In the genomic region with DNA sequence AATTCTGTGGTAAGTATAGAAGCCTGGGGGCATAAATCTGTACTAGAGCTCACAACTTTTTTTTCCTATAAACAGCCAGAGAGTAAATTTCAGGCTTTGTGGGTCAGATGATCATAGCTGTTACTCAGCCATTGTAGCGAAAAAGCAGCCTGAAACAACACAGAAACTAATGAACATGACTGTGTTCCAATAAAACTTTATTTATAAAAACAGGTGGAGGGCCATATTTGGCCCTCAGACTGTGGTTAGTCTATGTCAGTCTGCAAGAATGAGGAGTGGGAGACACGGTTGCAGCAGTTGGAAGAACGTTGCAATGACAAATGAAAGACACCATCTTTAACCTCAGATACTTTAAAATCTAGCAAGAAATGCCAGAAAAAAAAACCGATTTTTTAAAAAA, we compare ENCODE assay signal across 28 cellular contexts.
"Had no signal": no experiment of that assay in that cellular context is flagged by ENCODE, and none has a peak within 500 bp of the region (broad histone marks: within the 10 kb centered on the region; RNA-seq: fewer than 3 reads in every experiment).

No MANE protein-coding gene starts in this region.

- H3K36me3 Mint-ChIP-seq: stimulated activated memory B cell treated with anti-CD40 and anti-IgM and Interleukin-4, amounts not matched to agents 10 μg/mL and 1 μg/mL and 100 μg/mL, for 72 hours; stimulated activated naive B cell treated with anti-CD40 and anti-IgM and Interleukin-4, amounts not matched to agents 10 μg/mL and 1 μg/mL and 100 μg/mL, for 72 hours had no signal

- DNase-seq: stimulated activated CD4-positive, alpha-beta T cell treated with anti-CD3 and anti-CD28 coated beads, Interleukin-2, amount 100 ng/mL, for 24 hours; stimulated activated CD4-positive, alpha-beta T cell treated with anti-CD3 and anti-CD28 coated beads, Interleukin-2, amount 100 ng/mL, for 48 hours; stimulated activated CD4-positive, alpha-beta T cell treated with anti-CD3 and anti-CD28 coated beads, Interleukin-4, amount 100 ng/mL, for 1 hour; stimulated activated CD4-positive, alpha-beta T cell treated with anti-CD3 and anti-CD28 coated beads, Interleukin-4, amount 100 ng/mL, for 24 hours; stimulated activated CD4-positive, alpha-beta T cell treated with anti-CD3 and anti-CD28 coated beads, Interleukin-4, amount 100 ng/mL, for 4 hours; stimulated activated CD8-positive, alpha-beta memory T cell treated with anti-CD3 and anti-CD28 coated beads, Interleukin-4, amount 100 ng/mL, for 48 hours; stimulated activated naive B cell treated with anti-CD40 and anti-IgM and Interleukin-4, amounts not matched to agents 10 μg/mL and 1 μg/mL and 100 μg/mL, for 72 hours; stimulated activated naive CD4-positive, alpha-beta T cell; stimulated activated naive CD4-positive, alpha-beta T cell treated with Interleukin-2 at 50 U/mL for 16 hours; stimulated activated naive CD8-positive, alpha-beta T cell treated with anti-CD3 and anti-CD28 coated beads, Interleukin-15, amount 100 ng/mL, for 72 hours; stimulated activated naive CD8-positive, alpha-beta T cell treated with anti-CD3 and anti-CD28 coated beads, Interleukin-15, Interleukin-2, amounts not matched to agents 100 U/mL and 50 U/mL, for 24 hours; stomach; substantia nigra; testis; thyroid gland; tibial artery; transverse colon; trophoblast cell; upper lobe of left lung; upper lobe of right lung; uterus had no signal

- H3K36me3 ChIP-seq: stomach, suprapubic skin, thoracic aorta, thyroid gland, tibial artery, tibial nerve, transverse colon, upper lobe of left lung, upper lobe of right lung, uterus, vagina had no signal

- H3K9me3 ChIP-seq: stomach, suprapubic skin, testis, thoracic aorta, thyroid gland, tibial artery, tibial nerve, transverse colon, upper lobe of left lung, upper lobe of right lung, uterus, vagina had no signal

- H3K4me1 Mint-ChIP-seq: stimulated activated memory B cell treated with anti-CD40 and anti-IgM and Interleukin-4, amounts not matched to agents 10 μg/mL and 1 μg/mL and 100 μg/mL, for 72 hours had no signal

- H3K27me3 ChIP-seq: stomach, suprapubic skin, testis, thyroid gland, tibial artery, tibial nerve, transverse colon, upper lobe of left lung, upper lobe of right lung, uterus, vagina had no signal

- H3K4me3 ChIP-seq: stomach, suprapubic skin, testis, thoracic aorta, thyroid gland, tibial artery, tibial nerve, transverse colon, upper lobe of left lung, upper lobe of right lung, uterus, vagina had no signal

- H3K9me3 Mint-ChIP-seq: stimulated activated memory B cell treated with anti-CD40 and anti-IgM and Interleukin-4, amounts not matched to agents 10 μg/mL and 1 μg/mL and 100 μg/mL, for 72 hours; stimulated activated naive CD8-positive, alpha-beta T cell treated with anti-CD3 and anti-CD28 coated beads, Interleukin-15, amount 100 ng/mL, for 72 hours; stimulated activated naive CD8-positive, alpha-beta T cell treated with anti-CD3 and anti-CD28 coated beads, Interleukin-15, Interleukin-2, amounts not matched to agents 100 ng/mL and 50 ng/mL, for 24 hours had no signal

- H3K27ac Mint-ChIP-seq: stimulated activated memory B cell treated with anti-CD40 and anti-IgM and Interleukin-4, amounts not matched to agents 10 μg/mL and 1 μg/mL and 100 μg/mL, for 72 hours; stimulated activated naive B cell treated with anti-CD40 and anti-IgM and Interleukin-4, amounts not matched to agents 10 μg/mL and 1 μg/mL and 100 μg/mL, for 72 hours; stimulated activated naive CD8-positive, alpha-beta T cell treated with anti-CD3 and anti-CD28 coated beads, Interleukin-15, amount 100 ng/mL, for 72 hours; stimulated activated naive CD8-positive, alpha-beta T cell treated with anti-CD3 and anti-CD28 coated beads, Interleukin-15, Interleukin-2, amounts not matched to agents 100 ng/mL and 50 ng/mL, for 24 hours had no signal

- H3K27ac ChIP-seq: stomach, suprapubic skin, testis, thoracic aorta, thyroid gland, tibial artery, tibial nerve, transverse colon, upper lobe of left lung, upper lobe of right lung, uterus, vagina had no signal

- FAIRE-seq: urothelium cell line had no signal

- H3K4me1 ChIP-seq: stomach, suprapubic skin, testis, tibial artery, tibial nerve, transverse colon, upper lobe of left lung, upper lobe of right lung, uterus, vagina had no signal

- ATAC-seq: stimulated activated memory B cell treated with anti-CD40 and anti-IgM and Interleukin-4, amounts not matched to agents 10 μg/mL and 1 μg/mL and 100 μg/mL, for 72 hours; stimulated activated naive B cell treated with anti-CD40 and anti-IgM and Interleukin-4, amounts not matched to agents 10 μg/mL and 1 μg/mL and 100 μg/mL, for 72 hours; stimulated activated naive CD8-positive, alpha-beta T cell treated with anti-CD3 and anti-CD28 coated beads, Interleukin-15, amount 100 ng/mL, for 72 hours; stimulated activated naive CD8-positive, alpha-beta T cell treated with anti-CD3 and anti-CD28 coated beads, Interleukin-15, Interleukin-2, amounts not matched to agents 100 U/mL and 50 U/mL, for 24 hours; upper lobe of right lung had no signal

- H3K27me3 Mint-ChIP-seq: stimulated activated memory B cell treated with anti-CD40 and anti-IgM and Interleukin-4, amounts not matched to agents 10 μg/mL and 1 μg/mL and 100 μg/mL, for 72 hours; stimulated activated naive B cell treated with anti-CD40 and anti-IgM and Interleukin-4, amounts not matched to agents 10 μg/mL and 1 μg/mL and 100 μg/mL, for 72 hours; stimulated activated naive CD8-positive, alpha-beta T cell treated with anti-CD3 and anti-CD28 coated beads, Interleukin-15, Interleukin-2, amounts not matched to agents 100 ng/mL and 50 ng/mL, for 24 hours had no signal

- H3K4me3 Mint-ChIP-seq: stimulated activated memory B cell treated with anti-CD40 and anti-IgM and Interleukin-4, amounts not matched to agents 10 μg/mL and 1 μg/mL and 100 μg/mL, for 72 hours; stimulated activated naive B cell treated with anti-CD40 and anti-IgM and Interleukin-4, amounts not matched to agents 10 μg/mL and 1 μg/mL and 100 μg/mL, for 72 hours; stimulated activated naive CD8-positive, alpha-beta T cell treated with anti-CD3 and anti-CD28 coated beads, Interleukin-15, amount 100 ng/mL, for 72 hours; stimulated activated naive CD8-positive, alpha-beta T cell treated with anti-CD3 and anti-CD28 coated beads, Interleukin-15, Interleukin-2, amounts not matched to agents 100 ng/mL and 50 ng/mL, for 24 hours had no signal
